Comparison of ENCODE assay signal across 1 cellular context in the genomic region with DNA sequence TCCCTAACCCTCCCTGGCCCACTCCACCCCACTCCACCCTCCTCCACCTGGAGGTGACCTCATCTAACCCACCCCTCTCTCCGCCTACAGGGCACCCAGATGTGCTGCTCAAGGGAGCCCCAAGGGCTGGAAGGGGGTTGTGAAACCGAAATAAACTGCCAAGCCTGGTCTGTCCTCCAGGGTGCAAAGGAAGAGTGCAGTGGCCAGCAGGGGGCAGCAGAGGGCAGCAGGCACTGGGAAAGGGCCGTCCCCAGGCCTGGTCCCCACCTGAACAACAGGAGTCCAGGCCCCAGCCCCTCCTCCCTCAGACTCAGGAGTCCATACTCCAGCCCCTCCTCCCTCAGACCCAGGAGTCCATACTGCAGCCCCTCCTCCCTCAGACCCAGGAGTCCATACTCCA.
TF ChIP-seq lines count a peak whose summit lies in the region.

No MANE protein-coding gene starts in this region.

TF ChIP-seq in HepG2, 621 proteins besides CTCF, POLR2A, EP300 and RAD21 (continued from another document and continues in another):
- TF ChIP-seq ZFAT (CRISPR knock-in tag; conservative IDR thresholded peaks at IDR 0.05) (no peak), BHLHE40 (IDR thresholded peaks at IDR 0.05; ENCODE audit: low read length) (peak; percentile 37; the same call in 1 of the 2 replicates), TEAD3 (CRISPR knock-in tag; optimal IDR thresholded peaks at IDR 0.05; ENCODE audit: borderline replicate concordance) (peak; percentile 41), ZNF768 (CRISPR knock-in tag; IDR thresholded peaks at IDR 0.05) (peak; percentile 25; the same call in 1 of the 2 replicates), FOXP4 (CRISPR knock-in tag; IDR thresholded peaks at IDR 0.05) (peak; percentile 59; the same call in 1 of the 2 replicates), AGO1 (IDR thresholded peaks at IDR 0.05; ENCODE audit: low read depth, low read length, poor library complexity, severe bottlenecking) (no peak), HDAC1 (CRISPR knock-in tag; IDR thresholded peaks at IDR 0.05) (peak; percentile 47), IKZF1 (IDR thresholded peaks at IDR 0.05) (no peak), NFATC3 (CRISPR knock-in tag; IDR thresholded peaks at IDR 0.05) (no peak), TEF (CRISPR knock-in tag; IDR thresholded peaks at IDR 0.05) (no peak), SALL1 (CRISPR knock-in tag; IDR thresholded peaks at IDR 0.05) (peak; percentile 66), ZNF775 (CRISPR knock-in tag; IDR thresholded peaks at IDR 0.05; ENCODE audit: borderline replicate concordance) (no peak), ZNF382 (CRISPR knock-in tag; IDR thresholded peaks at IDR 0.05; ENCODE audit: borderline replicate concordance) (no peak), HOXA9 (CRISPR knock-in tag; IDR thresholded peaks at IDR 0.05; ENCODE audit: borderline replicate concordance) (no peak), CEBPG (CRISPR knock-in tag; IDR thresholded peaks at IDR 0.05) (peak; percentile 70), ZNF713 (CRISPR knock-in tag; IDR thresholded peaks at IDR 0.05) (no peak), ZNF282 (IDR thresholded peaks at IDR 0.05; ENCODE audit: partially characterized antibody) (no peak), ZNF558 (CRISPR knock-in tag; IDR thresholded peaks at IDR 0.05; ENCODE audit: borderline replicate concordance) (no peak), ATF3 (CRISPR knock-in tag; IDR thresholded peaks at IDR 0.05) (peak; percentile 34; the same call in 1 of the 2 replicates), ZNF691 (CRISPR knock-in tag; IDR thresholded peaks at IDR 0.05; ENCODE audit: borderline replicate concordance, low read depth) (peak; percentile 90), ISX (CRISPR knock-in tag; conservative IDR thresholded peaks at IDR 0.05) (no peak), ZNF468 (CRISPR knock-in tag; IDR thresholded peaks at IDR 0.05) (0 out of 2 replicates have a peak, but pooled peaks have one; percentile 39), MEIS2 (CRISPR knock-in tag; IDR thresholded peaks at IDR 0.05) (no peak), CHCHD3 (CRISPR knock-in tag; IDR thresholded peaks at IDR 0.05) (no peak), ZNF501 (CRISPR knock-in tag; IDR thresholded peaks at IDR 0.05) (no peak), NFAT5 (CRISPR knock-in tag; IDR thresholded peaks at IDR 0.05) (no peak), HINFP (CRISPR knock-in tag; IDR thresholded peaks at IDR 0.05; ENCODE audit: low read depth) (0 out of 2 replicates have a peak, but pooled peaks have one; percentile 47), GFI1 (CRISPR knock-in tag; IDR thresholded peaks at IDR 0.05; ENCODE audit: borderline replicate concordance) (no peak), ZFP62 (CRISPR knock-in tag; IDR thresholded peaks at IDR 0.05) (no peak), SIX4 (CRISPR knock-in tag; IDR thresholded peaks at IDR 0.05) (no peak), ZNF672 (CRISPR knock-in tag; IDR thresholded peaks at IDR 0.05) (no peak), REST (IDR thresholded peaks at IDR 0.05; ENCODE audit: borderline replicate concordance in 1 of 2, low read depth in 1 of 2, low read length in 2 of 2) (no peak), RELA (CRISPR knock-in tag; IDR thresholded peaks at IDR 0.05) (no peak)
- TF ChIP-seq, protein P1, sequence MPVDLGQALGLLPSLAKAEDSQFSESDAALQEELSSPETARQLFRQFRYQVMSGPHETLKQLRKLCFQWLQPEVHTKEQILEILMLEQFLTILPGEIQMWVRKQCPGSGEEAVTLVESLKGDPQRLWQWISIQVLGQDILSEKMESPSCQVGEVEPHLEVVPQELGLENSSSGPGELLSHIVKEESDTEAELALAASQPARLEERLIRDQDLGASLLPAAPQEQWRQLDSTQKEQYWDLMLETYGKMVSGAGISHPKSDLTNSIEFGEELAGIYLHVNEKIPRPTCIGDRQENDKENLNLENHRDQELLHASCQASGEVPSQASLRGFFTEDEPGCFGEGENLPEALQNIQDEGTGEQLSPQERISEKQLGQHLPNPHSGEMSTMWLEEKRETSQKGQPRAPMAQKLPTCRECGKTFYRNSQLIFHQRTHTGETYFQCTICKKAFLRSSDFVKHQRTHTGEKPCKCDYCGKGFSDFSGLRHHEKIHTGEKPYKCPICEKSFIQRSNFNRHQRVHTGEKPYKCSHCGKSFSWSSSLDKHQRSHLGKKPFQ (CRISPR knock-in tag; IDR thresholded peaks at IDR 0.05; ENCODE audit: insufficient replicate concordance), result no peak
- TF ChIP-seq, protein P2, sequence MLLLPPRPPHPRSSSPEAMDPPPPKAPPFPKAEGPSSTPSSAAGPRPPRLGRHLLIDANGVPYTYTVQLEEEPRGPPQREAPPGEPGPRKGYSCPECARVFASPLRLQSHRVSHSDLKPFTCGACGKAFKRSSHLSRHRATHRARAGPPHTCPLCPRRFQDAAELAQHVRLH (CRISPR knock-in tag; IDR thresholded peaks at IDR 0.05; ENCODE audit: borderline replicate concordance, low read depth), result peak; percentile 78; the same call in 1 of the 2 replicates
- TF ChIP-seq, protein P3, sequence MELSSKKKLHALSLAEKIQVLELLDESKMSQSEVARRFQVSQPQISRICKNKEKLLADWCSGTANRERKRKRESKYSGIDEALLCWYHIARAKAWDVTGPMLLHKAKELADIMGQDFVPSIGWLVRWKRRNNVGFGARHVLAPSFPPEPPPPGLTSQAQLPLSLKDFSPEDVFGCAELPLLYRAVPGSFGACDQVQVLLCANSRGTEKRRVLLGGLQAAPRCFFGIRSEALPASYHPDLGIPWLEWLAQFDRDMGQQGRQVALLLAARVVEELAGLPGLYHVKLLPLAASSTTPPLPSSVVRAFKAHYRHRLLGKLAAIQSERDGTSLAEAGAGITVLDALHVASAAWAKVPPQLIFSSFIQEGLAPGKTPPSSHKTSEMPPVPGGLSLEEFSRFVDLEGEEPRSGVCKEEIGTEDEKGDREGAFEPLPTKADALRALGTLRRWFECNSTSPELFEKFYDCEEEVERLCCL (CRISPR knock-in tag; IDR thresholded peaks at IDR 0.05; ENCODE audit: borderline replicate concordance), result no peak
- TF ChIP-seq, protein P4, sequence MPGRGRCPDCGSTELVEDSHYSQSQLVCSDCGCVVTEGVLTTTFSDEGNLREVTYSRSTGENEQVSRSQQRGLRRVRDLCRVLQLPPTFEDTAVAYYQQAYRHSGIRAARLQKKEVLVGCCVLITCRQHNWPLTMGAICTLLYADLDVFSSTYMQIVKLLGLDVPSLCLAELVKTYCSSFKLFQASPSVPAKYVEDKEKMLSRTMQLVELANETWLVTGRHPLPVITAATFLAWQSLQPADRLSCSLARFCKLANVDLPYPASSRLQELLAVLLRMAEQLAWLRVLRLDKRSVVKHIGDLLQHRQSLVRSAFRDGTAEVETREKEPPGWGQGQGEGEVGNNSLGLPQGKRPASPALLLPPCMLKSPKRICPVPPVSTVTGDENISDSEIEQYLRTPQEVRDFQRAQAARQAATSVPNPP (CRISPR knock-in tag; IDR thresholded peaks at IDR 0.05), result no peak
- TF ChIP-seq, protein P5, sequence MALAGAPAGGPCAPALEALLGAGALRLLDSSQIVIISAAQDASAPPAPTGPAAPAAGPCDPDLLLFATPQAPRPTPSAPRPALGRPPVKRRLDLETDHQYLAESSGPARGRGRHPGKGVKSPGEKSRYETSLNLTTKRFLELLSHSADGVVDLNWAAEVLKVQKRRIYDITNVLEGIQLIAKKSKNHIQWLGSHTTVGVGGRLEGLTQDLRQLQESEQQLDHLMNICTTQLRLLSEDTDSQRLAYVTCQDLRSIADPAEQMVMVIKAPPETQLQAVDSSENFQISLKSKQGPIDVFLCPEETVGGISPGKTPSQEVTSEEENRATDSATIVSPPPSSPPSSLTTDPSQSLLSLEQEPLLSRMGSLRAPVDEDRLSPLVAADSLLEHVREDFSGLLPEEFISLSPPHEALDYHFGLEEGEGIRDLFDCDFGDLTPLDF (CRISPR knock-in tag; IDR thresholded peaks at IDR 0.05), result no peak
